In genomic region chr1:168135982-168136708, GRCh38 we compare ENCODE assay signal across 8 cellular contexts. TPM values are rescaled to one million over a fixed set of nuclear protein-coding genes. Genes with fewer than 3 reads are reported as not detected.
DNase-seq lines count a peak whose midpoint lies in the region; ATAC-seq, FAIRE-seq and TF ChIP-seq lines count a peak whose summit lies in the region.

No MANE protein-coding gene starts in this region.

- peak; percentile 71 for ATAC-seq in K562
- ATAC-seq in stimulated activated naive CD8-positive, alpha-beta T cell treated with anti-CD3 and anti-CD28 coated beads, Interleukin-15, amount 100 ng/mL, for 72 hours, result peak; percentile 49

- H3K4me3 ChIP-seq in K562, result peak overlapping the region; percentile 49

- POLR2A ChIA-PET in K562 (lab: Yijun Ruan, JAX), result interaction anchor here (1.0 kb wide), 1 partner anchor 12 kb away, joined by 3 read pairs; no protein-coding TSS in a partner anchor

- peaks cover 50% of the 10 kb centered on the region for H3K27me3 Mint-ChIP-seq in stimulated activated naive CD8-positive, alpha-beta T cell treated with anti-CD3 and anti-CD28 coated beads, Interleukin-15, amount 100 ng/mL, for 72 hours

- BruUV-seq in K562 (replicated peaks; lab: Mats Ljungman, UMichigan), result no TSS peak

- no peaks in the 10 kb centered on the region for H4K20me1 ChIP-seq in K562 (replicated peaks; ENCODE audit: control insufficient read depth, insufficient read depth, low read length)

- no peak for TF ChIP-seq CTCF in K562 (IDR thresholded peaks at IDR 0.05 in 2 of 3, conservative IDR thresholded peaks at IDR 0.05 in 1 of 3; ENCODE audit: insufficient read depth in 2 of 3, low read depth in 1 of 3, low read length in 3 of 3)

- H3K4me2 ChIP-seq in K562 (ENCODE audit: insufficient read depth, low read length), result peak overlapping the region; percentile 76

- no peak for FAIRE-seq in K562 (lab: Jason Lieb, UNC)

- no peak for TF ChIP-seq POLR2A in K562 (conservative IDR thresholded peaks at IDR 0.05)

- no peaks in the 10 kb centered on the region for H3K79me2 ChIP-seq in K562 (ENCODE audit: control insufficient read depth, insufficient read depth, low read length)

- TF ChIP-seq RAD21 in K562 (CRISPR knock-in tag; conservative IDR thresholded peaks at IDR 0.05 in 1 of 2, IDR thresholded peaks at IDR 0.05 in 1 of 2), result no peak

- H3K27ac ChIP-seq in K562 (ENCODE audit: extremely low read depth, low read depth, low read length), result no peak overlapping the region; the same call in 2 of the 3 replicates

- H3K27me3 ChIP-seq in K562 (ENCODE audit: control insufficient read depth in 2 of 2, insufficient read depth in 2 of 2, low read length in 2 of 2), result peaks cover 2 to 18% of the 10 kb centered on the region in 2 experiments; a peak in 3 of 5 replicates

- no peak for TF ChIP-seq EP300 in K562 (IDR thresholded peaks at IDR 0.05; ENCODE audit: low read length)

- intact Hi-C loops in K562 (cut with micrococcal nuclease), result no loop called here

- CTCF ChIA-PET in K562 (lab: Yijun Ruan, JAX; ENCODE audit: low intra/inter-chr PET ratio), result no interaction called here

- peak; percentile 57 for DNase-seq in NCI-H748 (lab: John Stamatoyannopoulos, UW; ENCODE audit: unreplicated experiment)
- no peak for DNase-seq in NCI-H748 treated with DMSO at 0.1 percent for 48 hours (lab: John Stamatoyannopoulos, UW)
- peak; percentile 50 for DNase-seq in NCI-H526 treated with DMSO at 0.1 percent for 48 hours (lab: John Stamatoyannopoulos, UW)
- peak; percentile 27 to 75 (median 54) for DNase-seq in K562 (ENCODE audit: extremely low read depth in 1 of 4, low spot score in 3 of 4)
- peak; percentile 28 for DNase-seq in kidney tubule cell (ENCODE audit: low spot score)
- peak; percentile 14 to 23 for DNase-seq in stimulated activated naive CD8-positive, alpha-beta T cell treated with anti-CD3 and anti-CD28 coated beads, Interleukin-15, amount 100 ng/mL, for 72 hours
- no peak for DNase-seq in midbrain (lab: John Stamatoyannopoulos, UW)
- DNase-seq in NCI-H187 treated with DMSO at 0.1 percent for 48 hours (lab: John Stamatoyannopoulos, UW), result no peak

- peaks cover 23% of the 10 kb centered on the region for H3K4me1 Mint-ChIP-seq in stimulated activated naive CD8-positive, alpha-beta T cell treated with anti-CD3 and anti-CD28 coated beads, Interleukin-15, amount 100 ng/mL, for 72 hours

- H3K27ac Mint-ChIP-seq in stimulated activated naive CD8-positive, alpha-beta T cell treated with anti-CD3 and anti-CD28 coated beads, Interleukin-15, amount 100 ng/mL, for 72 hours, result no peak overlapping the region

- H3K4me1 ChIP-seq in K562 (replicated peaks in 1 of 2; ENCODE audit: control insufficient read depth in 2 of 2, insufficient read depth in 2 of 2, low read length in 2 of 2), result peaks cover 13 to 19% of the 10 kb centered on the region in 2 experiments; a peak in 4 of 5 replicates

- in situ Hi-C loops in K562 (cut with MboI), result no loop called here

- no peaks in the 10 kb centered on the region for H3K36me3 ChIP-seq in K562 (ENCODE audit: control insufficient read depth, insufficient read depth, low read length)

- no peaks in the 10 kb centered on the region for H3K9me3 ChIP-seq in K562 (replicated peaks; ENCODE audit: control insufficient read depth, insufficient read depth, low read depth, low read length)

- H3K9me1 ChIP-seq in K562 (ENCODE audit: control insufficient read depth, insufficient read depth, low read length), result no peaks in the 10 kb centered on the region

- peak overlapping the region; percentile 19 to 91; a peak in 3 of 4 replicates for H3K9ac ChIP-seq in K562 (ENCODE audit: insufficient read depth in 1 of 2, low read depth in 2 of 2, low read length in 2 of 2)

- under 1% methylated on average over 35 of the region's 61 CpGs for WGBS in K562 (ENCODE audit: insufficient coverage, low coverage, missing lambda C conversion rate)

- H3K9me3 Mint-ChIP-seq in stimulated activated naive CD8-positive, alpha-beta T cell treated with anti-CD3 and anti-CD28 coated beads, Interleukin-15, amount 100 ng/mL, for 72 hours, result no peaks in the 10 kb centered on the region

- H3K4me3 Mint-ChIP-seq in stimulated activated naive CD8-positive, alpha-beta T cell treated with anti-CD3 and anti-CD28 coated beads, Interleukin-15, amount 100 ng/mL, for 72 hours, result peak overlapping the region; percentile 76 to 83

- H2AFZ ChIP-seq in K562 (ENCODE audit: low read depth, low read length), result peak overlapping the region; percentile 81

TF ChIP-seq in K562, 482 proteins besides CTCF, POLR2A, EP300 and RAD21 (continues in another document):
- TF ChIP-seq CREB1 (IDR thresholded peaks at IDR 0.05) (no peak), CREB1 (CRISPR knock-in tag; IDR thresholded peaks at IDR 0.05) (0 out of 2 replicates have a peak, but pooled peaks have one; percentile 6), ZNF282 (CRISPR knock-in tag; IDR thresholded peaks at IDR 0.05) (no peak), TFAP4 (CRISPR knock-in tag; IDR thresholded peaks at IDR 0.05; ENCODE audit: borderline replicate concordance) (0 out of 2 replicates have a peak, but pooled peaks have one; percentile 11), U2AF1 (optimal IDR thresholded peaks at IDR 0.05; ENCODE audit: low read depth, low read length) (peak; percentile 30), FOXM1 (IDR thresholded peaks at IDR 0.05; ENCODE audit: low read depth) (no peak), FOXM1 (CRISPR knock-in tag; IDR thresholded peaks at IDR 0.05; ENCODE audit: low read depth) (no peak), ZNF444 (CRISPR knock-in tag; IDR thresholded peaks at IDR 0.05) (no peak), TCFL5 (CRISPR knock-in tag; conservative IDR thresholded peaks at IDR 0.05) (no peak), MAX (CRISPR knock-in tag; IDR thresholded peaks at IDR 0.05) (peak; percentile 47; the same call in 1 of the 2 replicates), ZBTB8A (IDR thresholded peaks at IDR 0.05; ENCODE audit: partially characterized antibody) (no peak), PHF8 (IDR thresholded peaks at IDR 0.05; ENCODE audit: borderline replicate concordance, low read length) (peak; percentile 47; the same call in 1 of the 2 replicates), KLF1 (tag; IDR thresholded peaks at IDR 0.05) (peak; percentile 7; the same call in 1 of the 2 replicates), ZNF146 (CRISPR knock-in tag; IDR thresholded peaks at IDR 0.05; ENCODE audit: unreplicated experiment) (no peak), XRCC4 (IDR thresholded peaks at IDR 0.05; ENCODE audit: extremely low read depth, insufficient read depth, insufficient read length) (no peak), KDM2B (CRISPR knock-in tag; IDR thresholded peaks at IDR 0.05) (0 out of 2 replicates have a peak, but pooled peaks have one; percentile 7), ZNF431 (CRISPR knock-in tag; IDR thresholded peaks at IDR 0.05) (no peak)

RNA-seq across cellular contexts. Expression of gene GPR161, which starts 0.6 kb away (rescaled TPM):
- 1.4 and 3.6 TPM in 2 replicates for total RNA-seq in K562 (2011; cell fraction: chromatin; rRNA removed; ENCODE audit: low replicate concordance)
- 2.6 and 3.8 TPM in 2 replicates for total RNA-seq in K562 (2011; cell fraction: nucleolus; rRNA removed)
- 2.3 and 2.6 TPM in 2 replicates for total RNA-seq in K562 (2011; cell fraction: nucleoplasm; rRNA removed)
- total RNA-seq in K562 (2014; rRNA removed) (0.45 and 1.1 TPM in 2 replicates), K562 (2014; rRNA removed; fragmentation: Illumina TruSeq; extraction: Trizol) (0.64 and 0.76 TPM in 2 replicates), K562 (2015; rRNA removed; fragmentation: Illumina TruSeq; extraction: Trizol) (0.68 and 1.0 TPM in 2 replicates), K562 (2021) (1.2 and 1.6 TPM in 2 replicates)
- polyA plus RNA-seq in K562 (2011; rRNA removed) (2.4 and 3.2 TPM in 2 replicates), K562 (2014; fragmentation: Illumina TruSeq; extraction: Trizol) (0.95 and 1.3 TPM in 2 replicates), K562 (2014; fragmentation: Nextera tagmentation; extraction: Ambion mirVana) (under 1 TPM; 0.15 to 0.18 TPM), K562 (2014; rRNA removed) (0.73 and 1.1 TPM in 2 replicates)
- polyA plus RNA-seq in K562 (2011; cell fraction: cytosol; rRNA removed), result 3.1 and 3.3 TPM in 2 replicates
- 3.5 and 3.9 TPM in 2 replicates for polyA plus RNA-seq in K562 (2011; cell fraction: nucleus; rRNA removed)
- 1.5 and 1.9 TPM in 2 replicates for polyA plus RNA-seq in K562 (2012)
- 5.4 and 5.5 TPM in 2 replicates for polyA minus RNA-seq in K562 (2011; rRNA and poly(A)+ RNA removed)
- 2.8 TPM in 2 replicates for polyA minus RNA-seq in K562 (2011; cell fraction: cytosol; rRNA and poly(A)+ RNA removed)
- polyA minus RNA-seq in K562 (2011; cell fraction: nucleus; rRNA and poly(A)+ RNA removed), result 2.3 and 2.8 TPM in 2 replicates

RNA-seq across cellular contexts. Expression of gene TIPRL, which starts 42.6 kb away (rescaled TPM):
- 7.1 and 15.3 TPM in 2 replicates for total RNA-seq in K562 (2011; cell fraction: chromatin; rRNA removed; ENCODE audit: low replicate concordance)
- 4.0 and 4.3 TPM in 2 replicates for total RNA-seq in K562 (2011; cell fraction: nucleolus; rRNA removed)
- total RNA-seq in K562 (2011; cell fraction: nucleoplasm; rRNA removed), result 6.7 and 13.7 TPM in 2 replicates
- total RNA-seq in K562 (2014; rRNA removed), result 41.4 and 52.1 TPM in 2 replicates
- 73.5 and 78.1 TPM in 2 replicates for total RNA-seq in K562 (2014; rRNA removed; fragmentation: Illumina TruSeq; extraction: Trizol)
- total RNA-seq in K562 (2015; rRNA removed; fragmentation: Illumina TruSeq; extraction: Trizol), result 71.1 and 81.7 TPM in 2 replicates
- 57.0 and 64.4 TPM in 2 replicates for total RNA-seq in K562 (2021)
- polyA plus RNA-seq in K562 (2011; rRNA removed), result 44.9 and 69.9 TPM in 2 replicates
- polyA plus RNA-seq in K562 (2011; cell fraction: cytosol; rRNA removed), result 10.0 and 21.7 TPM in 2 replicates
- polyA plus RNA-seq in K562 (2011; cell fraction: nucleus; rRNA removed), result 7.3 and 11.7 TPM in 2 replicates
- polyA plus RNA-seq in K562 (2012), result 42.3 and 51.3 TPM in 2 replicates
- polyA plus RNA-seq in K562 (2014; fragmentation: Illumina TruSeq; extraction: Trizol), result 50.7 and 60.1 TPM in 2 replicates
- polyA plus RNA-seq in K562 (2014; fragmentation: Nextera tagmentation; extraction: Ambion mirVana), result 10 to 100 TPM; 87.0 to 90.2 TPM
- polyA plus RNA-seq in K562 (2014; rRNA removed), result 54.8 and 63.2 TPM in 2 replicates
- 87.3 and 88.4 TPM in 2 replicates for polyA minus RNA-seq in K562 (2011; rRNA and poly(A)+ RNA removed)
- polyA minus RNA-seq in K562 (2011; cell fraction: cytosol; rRNA and poly(A)+ RNA removed), result 19.4 and 21.4 TPM in 2 replicates
- 4.7 and 8.7 TPM in 2 replicates for polyA minus RNA-seq in K562 (2011; cell fraction: nucleus; rRNA and poly(A)+ RNA removed)

Comparison
In these comparisons a context has a peak if more than half of its experiments do, and no peak if none do; other contexts are left out.
1. DNase-seq: peak in NCI-H748 (single experiment), NCI-H526 treated with DMSO at 0.1 percent for 48 hours (single experiment), K562 (4 of 4), kidney tubule cell (single experiment) and stimulated activated naive CD8-positive, alpha-beta T cell treated with anti-CD3 and anti-CD28 coated beads, Interleukin-15, amount 100 ng/mL, for 72 hours (2 of 2); none in NCI-H748 treated with DMSO at 0.1 percent for 48 hours (single experiment), midbrain (single experiment) and NCI-H187 treated with DMSO at 0.1 percent for 48 hours (single experiment).